Comparison of ENCODE assay signal across 1 cellular context in genomic region chr20:63536997-63537524, GRCh38.
A peak's percentile ranks its signal among the peaks of the same experiment; 100 is the strongest.
TF ChIP-seq lines count a peak whose summit lies in the region.

TSS of gene PTK6 (minus strand) at chr20:63537376. CDS start at chr20:63537314, 62 bp downstream.

TF ChIP-seq in K562, 482 proteins besides CTCF, POLR2A, EP300 and RAD21 (continued from another document):
- TF ChIP-seq ZFP91 (CRISPR knock-in tag; IDR thresholded peaks at IDR 0.05), result no peak
- no peak for TF ChIP-seq JUND (IDR thresholded peaks at IDR 0.05; ENCODE audit: borderline replicate concordance, low read depth, low read length)
- TF ChIP-seq JUND (tag; IDR thresholded peaks at IDR 0.05; ENCODE audit: borderline replicate concordance, low read depth, low read length), result no peak
- no peak for TF ChIP-seq DLX4 (CRISPR knock-in tag; IDR thresholded peaks at IDR 0.05)
- TF ChIP-seq NELFE (IDR thresholded peaks at IDR 0.05; ENCODE audit: insufficient read depth, insufficient read length), result no peak
- no peak for TF ChIP-seq POU5F1 (IDR thresholded peaks at IDR 0.05; ENCODE audit: borderline replicate concordance, low read depth, low read length, partially characterized antibody)
- TF ChIP-seq ZBTB33 (CRISPR knock-in tag; IDR thresholded peaks at IDR 0.05), result peak; percentile 78; the same call in 1 of the 2 replicates
